8 cellular contexts compared by ENCODE assay signal in genomic region chr1:17574502-17574901, GRCh38. TPM values are rescaled to one million over a fixed set of nuclear protein-coding genes. Genes with fewer than 3 reads are reported as not detected.
DNase-seq lines count a peak whose midpoint lies in the region; ATAC-seq and TF ChIP-seq lines count a peak whose summit lies in the region.
"Had no signal": no experiment of that assay in that cellular context is flagged by ENCODE, and none has a peak within 500 bp of the region (broad histone marks: within the 10 kb centered on the region; RNA-seq: fewer than 3 reads in every experiment).

No MANE protein-coding gene starts in this region.

- H3K36me3 ChIP-seq in H7 (replicated peaks; ENCODE audit: control insufficient read depth, insufficient read depth, low read length) (no peaks in the 10 kb centered on the region), RWPE2 (ENCODE audit: low read depth) (no peaks in the 10 kb centered on the region), rectal smooth muscle tissue (ENCODE audit: control insufficient read depth, insufficient read depth, low read length) (no peaks in the 10 kb centered on the region)

- peak; percentile 22; the same call in 2 of the 3 replicates for ATAC-seq in RWPE2 (ENCODE audit: low read depth)

- H3K4me3 ChIP-seq in H7 (ENCODE audit: insufficient read depth, low read depth, low read length) (no peak overlapping the region), RWPE2 (ENCODE audit: severe bottlenecking) (no peak overlapping the region), fibroblast of villous mesenchyme (ENCODE audit: low read depth, low read length) (no peak overlapping the region), rectal smooth muscle tissue (ENCODE audit: low read length) (no peak overlapping the region)

- peaks cover 7% of the 10 kb centered on the region for H3K4me1 ChIP-seq in RWPE2 (ENCODE audit: insufficient read depth, poor library complexity, severe bottlenecking)
- H3K4me1 ChIP-seq in rectal smooth muscle tissue (ENCODE audit: control insufficient read depth, insufficient read depth, low read length), result peaks cover 21% of the 10 kb centered on the region

- CTCF ChIA-PET in activated naive CD4-positive, alpha-beta T cell treated with anti-CD3 and anti-CD28 coated beads for 36 hours (lab: Charles Lee), result interaction anchor here (0.9 kb wide), 2 partner anchors 72 to 80 kb away, joined by 3 read pairs; no protein-coding TSS in a partner anchor

- DNase-seq in H7 (peak; percentile 81), RWPE2 (ENCODE audit: low spot score) (no peak), fibroblast of villous mesenchyme (ENCODE audit: low read depth) (no peak), NCI-H446 treated with DMSO at 0.1 percent for 48 hours (lab: John Stamatoyannopoulos, UW) (no peak), T-helper 2 cell (no peak)
- no peak for DNase-seq in activated naive CD4-positive, alpha-beta T cell treated with anti-CD3 and anti-CD28 coated beads for 36 hours

- intact Hi-C loops in activated naive CD4-positive, alpha-beta T cell treated with anti-CD3 and anti-CD28 coated beads for 36 hours (cut with micrococcal nuclease), result no loop called here

- H3K9me3 Mint-ChIP-seq in activated naive CD4-positive, alpha-beta T cell treated with anti-CD3 and anti-CD28 coated beads for 36 hours, result no peaks in the 10 kb centered on the region

- H3K27me3 ChIP-seq in H7 (ENCODE audit: control insufficient read depth, insufficient read depth, low read length) (no peaks in the 10 kb centered on the region), RWPE2 (ENCODE audit: insufficient read depth, poor library complexity, severe bottlenecking) (no peaks in the 10 kb centered on the region), rectal smooth muscle tissue (ENCODE audit: control insufficient read depth, insufficient read depth, low read length) (peaks cover 3% of the 10 kb centered on the region)

- H3K27ac ChIP-seq in RWPE2 (ENCODE audit: poor library complexity, severe bottlenecking), result no peak overlapping the region
- H3K27ac ChIP-seq in rectal smooth muscle tissue (ENCODE audit: low read depth, low read length), result peak overlapping the region; percentile 11

- TF ChIP-seq CTCF in RWPE2 (IDR thresholded peaks at IDR 0.05; ENCODE audit: poor library complexity, severe bottlenecking), result no peak
- peak; percentile 9 for TF ChIP-seq CTCF in fibroblast of villous mesenchyme (IDR thresholded peaks at IDR 0.05; ENCODE audit: insufficient read depth, low read depth, low read length)

- no peak overlapping the region for H3K4me3 Mint-ChIP-seq in activated naive CD4-positive, alpha-beta T cell treated with anti-CD3 and anti-CD28 coated beads for 36 hours
- H3K4me3 Mint-ChIP-seq: activated naive CD8-positive, alpha-beta T cell had no signal

- H3K27me3 Mint-ChIP-seq in activated naive CD4-positive, alpha-beta T cell treated with anti-CD3 and anti-CD28 coated beads for 36 hours (ENCODE audit: low read depth), result peaks cover 2% of the 10 kb centered on the region

- H3K4me1 Mint-ChIP-seq in activated naive CD4-positive, alpha-beta T cell treated with anti-CD3 and anti-CD28 coated beads for 36 hours (ENCODE audit: low read depth), result no peaks in the 10 kb centered on the region

- no peaks in the 10 kb centered on the region for H3K9me3 ChIP-seq in RWPE2 (ENCODE audit: severe bottlenecking)

- no peaks in the 10 kb centered on the region for H3K36me3 Mint-ChIP-seq in activated naive CD4-positive, alpha-beta T cell treated with anti-CD3 and anti-CD28 coated beads for 36 hours (ENCODE audit: low read depth)
- H3K36me3 Mint-ChIP-seq: activated naive CD8-positive, alpha-beta T cell had no signal

- no peak overlapping the region for H3K9ac ChIP-seq in rectal smooth muscle tissue (ENCODE audit: low read length)

- H3K27ac Mint-ChIP-seq in activated naive CD4-positive, alpha-beta T cell treated with anti-CD3 and anti-CD28 coated beads for 36 hours, result no peak overlapping the region

RNA-seq across cellular contexts. Expression of gene ARHGEF10L, which starts 35.0 kb away (rescaled TPM):
- total RNA-seq in H7 (2014; rRNA removed; shearing (Covaris generic)), result 54.8 and 76.9 TPM in 2 replicates
- 16.8 and 18.7 TPM in 2 replicates for total RNA-seq in fibroblast of villous mesenchyme
- total RNA-seq in activated naive CD4-positive, alpha-beta T cell treated with anti-CD3 and anti-CD28 coated beads for 36 hours, result not detected

Comparison
In these comparisons a context has a peak if more than half of its experiments do, and no peak if none do; other contexts are left out.
1. RNA of gene ARHGEF10L, which starts 35.0 kb away (total RNA-seq): 54.8 to 76.9 TPM in H7 and 16.8 to 18.7 TPM in fibroblast of villous mesenchyme; not detected in activated naive CD4-positive, alpha-beta T cell treated with anti-CD3 and anti-CD28 coated beads for 36 hours; every median in the first group is over 10 times any median in the second.